Comparison of ENCODE assay signal across 1 cellular context in the genomic region with DNA sequence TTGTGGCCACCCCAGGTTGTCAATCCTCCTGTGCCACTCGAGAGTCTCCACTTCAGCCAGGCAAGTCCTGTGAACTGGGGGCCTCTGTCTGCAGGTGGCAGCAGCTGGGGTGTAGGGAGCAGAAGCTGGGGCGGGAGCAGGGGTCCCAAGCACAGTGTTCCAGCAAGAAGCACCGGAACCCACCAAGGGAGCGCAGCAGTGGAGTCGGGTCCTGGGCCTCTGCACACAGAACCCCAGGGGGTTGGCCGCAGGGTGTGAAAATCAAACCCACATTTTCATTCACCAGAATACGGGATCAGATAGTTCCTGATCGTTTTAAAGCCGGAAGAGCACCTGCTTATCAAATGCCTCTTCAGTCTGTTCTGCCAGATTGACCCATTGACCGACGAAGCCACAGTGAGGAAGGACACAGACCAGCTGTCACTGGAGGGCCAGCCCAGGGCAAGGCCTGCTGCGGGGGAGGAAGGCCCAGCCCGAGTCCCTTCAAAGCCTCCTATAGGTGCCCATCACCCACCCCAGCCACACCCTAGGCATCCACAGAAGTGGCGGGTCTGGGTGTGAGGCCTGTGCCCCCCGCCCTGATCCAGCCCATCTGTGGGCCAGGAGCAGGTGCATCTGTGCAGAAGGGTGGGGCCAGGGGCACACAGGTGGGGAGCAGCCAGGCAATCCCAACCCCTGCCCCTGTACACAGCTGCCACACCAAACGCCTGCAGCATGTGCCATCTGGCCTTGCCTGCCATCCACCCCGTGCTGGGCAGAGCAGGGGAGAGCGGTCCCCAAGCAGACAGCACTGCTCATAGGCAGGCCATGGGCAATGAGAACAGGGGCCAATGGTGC.
TF ChIP-seq lines count a peak whose summit lies in the region.

No MANE protein-coding gene starts in this region.

TF ChIP-seq in K562, 482 proteins besides CTCF, POLR2A, EP300 and RAD21 (continued from another document and continues in another):
- TF ChIP-seq CEBPG (CRISPR knock-in tag; IDR thresholded peaks at IDR 0.05) = no peak
- TF ChIP-seq CEBPG (tag; conservative IDR thresholded peaks at IDR 0.05 in 1 of 2, IDR thresholded peaks at IDR 0.05 in 1 of 2) = no peak
- TF ChIP-seq, protein P1, sequence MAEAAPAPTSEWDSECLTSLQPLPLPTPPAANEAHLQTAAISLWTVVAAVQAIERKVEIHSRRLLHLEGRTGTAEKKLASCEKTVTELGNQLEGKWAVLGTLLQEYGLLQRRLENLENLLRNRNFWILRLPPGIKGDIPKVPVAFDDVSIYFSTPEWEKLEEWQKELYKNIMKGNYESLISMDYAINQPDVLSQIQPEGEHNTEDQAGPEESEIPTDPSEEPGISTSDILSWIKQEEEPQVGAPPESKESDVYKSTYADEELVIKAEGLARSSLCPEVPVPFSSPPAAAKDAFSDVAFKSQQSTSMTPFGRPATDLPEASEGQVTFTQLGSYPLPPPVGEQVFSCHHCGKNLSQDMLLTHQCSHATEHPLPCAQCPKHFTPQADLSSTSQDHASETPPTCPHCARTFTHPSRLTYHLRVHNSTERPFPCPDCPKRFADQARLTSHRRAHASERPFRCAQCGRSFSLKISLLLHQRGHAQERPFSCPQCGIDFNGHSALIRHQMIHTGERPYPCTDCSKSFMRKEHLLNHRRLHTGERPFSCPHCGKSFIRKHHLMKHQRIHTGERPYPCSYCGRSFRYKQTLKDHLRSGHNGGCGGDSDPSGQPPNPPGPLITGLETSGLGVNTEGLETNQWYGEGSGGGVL (CRISPR knock-in tag; IDR thresholded peaks at IDR 0.05) = no peak
- TF ChIP-seq EGR1 (conservative IDR thresholded peaks at IDR 0.05) = peak; percentile 62
- no peak; the same call in 1 of the 2 replicates for TF ChIP-seq RB1 (IDR thresholded peaks at IDR 0.05; ENCODE audit: low read depth)
- no peak for TF ChIP-seq MAFK (IDR thresholded peaks at IDR 0.05; ENCODE audit: low read length)
- no peak for TF ChIP-seq ZZZ3 (IDR thresholded peaks at IDR 0.05)
- no peak for TF ChIP-seq TSC22D4 (tag; IDR thresholded peaks at IDR 0.05)
- TF ChIP-seq WHSC1 (IDR thresholded peaks at IDR 0.05; ENCODE audit: low read length) = no peak
- TF ChIP-seq PCBP1 (IDR thresholded peaks at IDR 0.05; ENCODE audit: low read depth, low read length, poor library complexity, severe bottlenecking) = no peak
- TF ChIP-seq TAF15 (IDR thresholded peaks at IDR 0.05; ENCODE audit: low read depth, low read length) = no peak
- TF ChIP-seq, protein P2, sequence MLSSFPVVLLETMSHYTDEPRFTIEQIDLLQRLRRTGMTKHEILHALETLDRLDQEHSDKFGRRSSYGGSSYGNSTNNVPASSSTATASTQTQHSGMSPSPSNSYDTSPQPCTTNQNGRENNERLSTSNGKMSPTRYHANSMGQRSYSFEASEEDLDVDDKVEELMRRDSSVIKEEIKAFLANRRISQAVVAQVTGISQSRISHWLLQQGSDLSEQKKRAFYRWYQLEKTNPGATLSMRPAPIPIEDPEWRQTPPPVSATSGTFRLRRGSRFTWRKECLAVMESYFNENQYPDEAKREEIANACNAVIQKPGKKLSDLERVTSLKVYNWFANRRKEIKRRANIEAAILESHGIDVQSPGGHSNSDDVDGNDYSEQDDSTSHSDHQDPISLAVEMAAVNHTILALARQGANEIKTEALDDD (IDR thresholded peaks at IDR 0.05) = no peak
- TF ChIP-seq SRSF3 (IDR thresholded peaks at IDR 0.05; ENCODE audit: insufficient read depth, low read length) = no peak
- 0 out of 4 replicates have a peak, but pooled peaks of 1 of the 2 experiments have one; percentile 11 for TF ChIP-seq KDM4B (IDR thresholded peaks at IDR 0.05; ENCODE audit: borderline replicate concordance in 2 of 2, low read depth in 1 of 2)
- TF ChIP-seq, protein P3, sequence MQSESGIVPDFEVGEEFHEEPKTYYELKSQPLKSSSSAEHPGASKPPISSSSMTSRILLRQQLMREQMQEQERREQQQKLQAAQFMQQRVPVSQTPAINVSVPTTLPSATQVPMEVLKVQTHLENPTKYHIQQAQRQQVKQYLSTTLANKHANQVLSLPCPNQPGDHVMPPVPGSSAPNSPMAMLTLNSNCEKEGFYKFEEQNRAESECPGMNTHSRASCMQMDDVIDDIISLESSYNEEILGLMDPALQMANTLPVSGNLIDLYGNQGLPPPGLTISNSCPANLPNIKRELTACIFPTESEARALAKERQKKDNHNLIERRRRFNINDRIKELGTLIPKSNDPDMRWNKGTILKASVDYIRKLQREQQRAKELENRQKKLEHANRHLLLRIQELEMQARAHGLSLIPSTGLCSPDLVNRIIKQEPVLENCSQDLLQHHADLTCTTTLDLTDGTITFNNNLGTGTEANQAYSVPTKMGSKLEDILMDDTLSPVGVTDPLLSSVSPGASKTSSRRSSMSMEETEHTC (IDR thresholded peaks at IDR 0.05) = 0 out of 2 replicates have a peak, but pooled peaks have one; percentile 10
- 0 out of 2 replicates have a peak, but pooled peaks have one; percentile 4 for TF ChIP-seq ATF1 (CRISPR knock-in tag; IDR thresholded peaks at IDR 0.05)
- TF ChIP-seq ATF1 (tag; IDR thresholded peaks at IDR 0.05) = no peak
- no peak for TF ChIP-seq TRIM28 (IDR thresholded peaks at IDR 0.05)
- no peak for TF ChIP-seq TGIF2 (CRISPR knock-in tag; IDR thresholded peaks at IDR 0.05)
- TF ChIP-seq ZNF507 (tag; conservative IDR thresholded peaks at IDR 0.05) = no peak
- TF ChIP-seq, protein P4, sequence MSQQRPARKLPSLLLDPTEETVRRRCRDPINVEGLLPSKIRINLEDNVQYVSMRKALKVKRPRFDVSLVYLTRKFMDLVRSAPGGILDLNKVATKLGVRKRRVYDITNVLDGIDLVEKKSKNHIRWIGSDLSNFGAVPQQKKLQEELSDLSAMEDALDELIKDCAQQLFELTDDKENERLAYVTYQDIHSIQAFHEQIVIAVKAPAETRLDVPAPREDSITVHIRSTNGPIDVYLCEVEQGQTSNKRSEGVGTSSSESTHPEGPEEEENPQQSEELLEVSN (IDR thresholded peaks at IDR 0.05; ENCODE audit: borderline replicate concordance in 1 of 2, extremely low read depth in 1 of 2, insufficient read depth in 1 of 2, insufficient read length in 1 of 2, low read depth in 1 of 2, low read length in 1 of 2, poor library complexity in 1 of 2, severe bottlenecking in 1 of 2) = peak in 1 of 2 experiments; percentile 9
- no peak for TF ChIP-seq HNRNPLL (IDR thresholded peaks at IDR 0.05; ENCODE audit: low read depth, low read length, poor library complexity, severe bottlenecking)
- no peak for TF ChIP-seq BRD4 (IDR thresholded peaks at IDR 0.05)
- TF ChIP-seq, protein P5, sequence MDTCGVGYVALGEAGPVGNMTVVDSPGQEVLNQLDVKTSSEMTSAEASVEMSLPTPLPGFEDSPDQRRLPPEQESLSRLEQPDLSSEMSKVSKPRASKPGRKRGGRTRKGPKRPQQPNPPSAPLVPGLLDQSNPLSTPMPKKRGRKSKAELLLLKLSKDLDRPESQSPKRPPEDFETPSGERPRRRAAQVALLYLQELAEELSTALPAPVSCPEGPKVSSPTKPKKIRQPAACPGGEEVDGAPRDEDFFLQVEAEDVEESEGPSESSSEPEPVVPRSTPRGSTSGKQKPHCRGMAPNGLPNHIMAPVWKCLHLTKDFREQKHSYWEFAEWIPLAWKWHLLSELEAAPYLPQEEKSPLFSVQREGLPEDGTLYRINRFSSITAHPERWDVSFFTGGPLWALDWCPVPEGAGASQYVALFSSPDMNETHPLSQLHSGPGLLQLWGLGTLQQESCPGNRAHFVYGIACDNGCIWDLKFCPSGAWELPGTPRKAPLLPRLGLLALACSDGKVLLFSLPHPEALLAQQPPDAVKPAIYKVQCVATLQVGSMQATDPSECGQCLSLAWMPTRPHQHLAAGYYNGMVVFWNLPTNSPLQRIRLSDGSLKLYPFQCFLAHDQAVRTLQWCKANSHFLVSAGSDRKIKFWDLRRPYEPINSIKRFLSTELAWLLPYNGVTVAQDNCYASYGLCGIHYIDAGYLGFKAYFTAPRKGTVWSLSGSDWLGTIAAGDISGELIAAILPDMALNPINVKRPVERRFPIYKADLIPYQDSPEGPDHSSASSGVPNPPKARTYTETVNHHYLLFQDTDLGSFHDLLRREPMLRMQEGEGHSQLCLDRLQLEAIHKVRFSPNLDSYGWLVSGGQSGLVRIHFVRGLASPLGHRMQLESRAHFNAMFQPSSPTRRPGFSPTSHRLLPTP (IDR thresholded peaks at IDR 0.05; ENCODE audit: borderline replicate concordance, extremely low read depth, insufficient read length) = no peak
- no peak for TF ChIP-seq NFYB (IDR thresholded peaks at IDR 0.05; ENCODE audit: extremely low read depth, insufficient read length)
- no peak; the same call in 1 of the 2 replicates for TF ChIP-seq HCFC1 (IDR thresholded peaks at IDR 0.05; ENCODE audit: low read depth, low read length)
- TF ChIP-seq TCF7 (IDR thresholded peaks at IDR 0.05; ENCODE audit: borderline replicate concordance) = peak; percentile 38; the same call in 1 of the 2 replicates
- 0 out of 2 replicates have a peak, but pooled peaks have one; percentile 3 for TF ChIP-seq BHLHE40 (IDR thresholded peaks at IDR 0.05; ENCODE audit: low read length)
- TF ChIP-seq KAT8 (IDR thresholded peaks at IDR 0.05; ENCODE audit: low read depth) = no peak
- TF ChIP-seq, protein P6, sequence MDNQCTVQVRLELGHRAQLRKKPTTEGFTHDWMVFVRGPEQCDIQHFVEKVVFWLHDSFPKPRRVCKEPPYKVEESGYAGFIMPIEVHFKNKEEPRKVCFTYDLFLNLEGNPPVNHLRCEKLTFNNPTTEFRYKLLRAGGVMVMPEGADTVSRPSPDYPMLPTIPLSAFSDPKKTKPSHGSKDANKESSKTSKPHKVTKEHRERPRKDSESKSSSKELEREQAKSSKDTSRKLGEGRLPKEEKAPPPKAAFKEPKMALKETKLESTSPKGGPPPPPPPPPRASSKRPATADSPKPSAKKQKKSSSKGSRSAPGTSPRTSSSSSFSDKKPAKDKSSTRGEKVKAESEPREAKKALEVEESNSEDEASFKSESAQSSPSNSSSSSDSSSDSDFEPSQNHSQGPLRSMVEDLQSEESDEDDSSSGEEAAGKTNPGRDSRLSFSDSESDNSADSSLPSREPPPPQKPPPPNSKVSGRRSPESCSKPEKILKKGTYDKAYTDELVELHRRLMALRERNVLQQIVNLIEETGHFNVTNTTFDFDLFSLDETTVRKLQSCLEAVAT (IDR thresholded peaks at IDR 0.05) = no peak
- TF ChIP-seq, protein P7, sequence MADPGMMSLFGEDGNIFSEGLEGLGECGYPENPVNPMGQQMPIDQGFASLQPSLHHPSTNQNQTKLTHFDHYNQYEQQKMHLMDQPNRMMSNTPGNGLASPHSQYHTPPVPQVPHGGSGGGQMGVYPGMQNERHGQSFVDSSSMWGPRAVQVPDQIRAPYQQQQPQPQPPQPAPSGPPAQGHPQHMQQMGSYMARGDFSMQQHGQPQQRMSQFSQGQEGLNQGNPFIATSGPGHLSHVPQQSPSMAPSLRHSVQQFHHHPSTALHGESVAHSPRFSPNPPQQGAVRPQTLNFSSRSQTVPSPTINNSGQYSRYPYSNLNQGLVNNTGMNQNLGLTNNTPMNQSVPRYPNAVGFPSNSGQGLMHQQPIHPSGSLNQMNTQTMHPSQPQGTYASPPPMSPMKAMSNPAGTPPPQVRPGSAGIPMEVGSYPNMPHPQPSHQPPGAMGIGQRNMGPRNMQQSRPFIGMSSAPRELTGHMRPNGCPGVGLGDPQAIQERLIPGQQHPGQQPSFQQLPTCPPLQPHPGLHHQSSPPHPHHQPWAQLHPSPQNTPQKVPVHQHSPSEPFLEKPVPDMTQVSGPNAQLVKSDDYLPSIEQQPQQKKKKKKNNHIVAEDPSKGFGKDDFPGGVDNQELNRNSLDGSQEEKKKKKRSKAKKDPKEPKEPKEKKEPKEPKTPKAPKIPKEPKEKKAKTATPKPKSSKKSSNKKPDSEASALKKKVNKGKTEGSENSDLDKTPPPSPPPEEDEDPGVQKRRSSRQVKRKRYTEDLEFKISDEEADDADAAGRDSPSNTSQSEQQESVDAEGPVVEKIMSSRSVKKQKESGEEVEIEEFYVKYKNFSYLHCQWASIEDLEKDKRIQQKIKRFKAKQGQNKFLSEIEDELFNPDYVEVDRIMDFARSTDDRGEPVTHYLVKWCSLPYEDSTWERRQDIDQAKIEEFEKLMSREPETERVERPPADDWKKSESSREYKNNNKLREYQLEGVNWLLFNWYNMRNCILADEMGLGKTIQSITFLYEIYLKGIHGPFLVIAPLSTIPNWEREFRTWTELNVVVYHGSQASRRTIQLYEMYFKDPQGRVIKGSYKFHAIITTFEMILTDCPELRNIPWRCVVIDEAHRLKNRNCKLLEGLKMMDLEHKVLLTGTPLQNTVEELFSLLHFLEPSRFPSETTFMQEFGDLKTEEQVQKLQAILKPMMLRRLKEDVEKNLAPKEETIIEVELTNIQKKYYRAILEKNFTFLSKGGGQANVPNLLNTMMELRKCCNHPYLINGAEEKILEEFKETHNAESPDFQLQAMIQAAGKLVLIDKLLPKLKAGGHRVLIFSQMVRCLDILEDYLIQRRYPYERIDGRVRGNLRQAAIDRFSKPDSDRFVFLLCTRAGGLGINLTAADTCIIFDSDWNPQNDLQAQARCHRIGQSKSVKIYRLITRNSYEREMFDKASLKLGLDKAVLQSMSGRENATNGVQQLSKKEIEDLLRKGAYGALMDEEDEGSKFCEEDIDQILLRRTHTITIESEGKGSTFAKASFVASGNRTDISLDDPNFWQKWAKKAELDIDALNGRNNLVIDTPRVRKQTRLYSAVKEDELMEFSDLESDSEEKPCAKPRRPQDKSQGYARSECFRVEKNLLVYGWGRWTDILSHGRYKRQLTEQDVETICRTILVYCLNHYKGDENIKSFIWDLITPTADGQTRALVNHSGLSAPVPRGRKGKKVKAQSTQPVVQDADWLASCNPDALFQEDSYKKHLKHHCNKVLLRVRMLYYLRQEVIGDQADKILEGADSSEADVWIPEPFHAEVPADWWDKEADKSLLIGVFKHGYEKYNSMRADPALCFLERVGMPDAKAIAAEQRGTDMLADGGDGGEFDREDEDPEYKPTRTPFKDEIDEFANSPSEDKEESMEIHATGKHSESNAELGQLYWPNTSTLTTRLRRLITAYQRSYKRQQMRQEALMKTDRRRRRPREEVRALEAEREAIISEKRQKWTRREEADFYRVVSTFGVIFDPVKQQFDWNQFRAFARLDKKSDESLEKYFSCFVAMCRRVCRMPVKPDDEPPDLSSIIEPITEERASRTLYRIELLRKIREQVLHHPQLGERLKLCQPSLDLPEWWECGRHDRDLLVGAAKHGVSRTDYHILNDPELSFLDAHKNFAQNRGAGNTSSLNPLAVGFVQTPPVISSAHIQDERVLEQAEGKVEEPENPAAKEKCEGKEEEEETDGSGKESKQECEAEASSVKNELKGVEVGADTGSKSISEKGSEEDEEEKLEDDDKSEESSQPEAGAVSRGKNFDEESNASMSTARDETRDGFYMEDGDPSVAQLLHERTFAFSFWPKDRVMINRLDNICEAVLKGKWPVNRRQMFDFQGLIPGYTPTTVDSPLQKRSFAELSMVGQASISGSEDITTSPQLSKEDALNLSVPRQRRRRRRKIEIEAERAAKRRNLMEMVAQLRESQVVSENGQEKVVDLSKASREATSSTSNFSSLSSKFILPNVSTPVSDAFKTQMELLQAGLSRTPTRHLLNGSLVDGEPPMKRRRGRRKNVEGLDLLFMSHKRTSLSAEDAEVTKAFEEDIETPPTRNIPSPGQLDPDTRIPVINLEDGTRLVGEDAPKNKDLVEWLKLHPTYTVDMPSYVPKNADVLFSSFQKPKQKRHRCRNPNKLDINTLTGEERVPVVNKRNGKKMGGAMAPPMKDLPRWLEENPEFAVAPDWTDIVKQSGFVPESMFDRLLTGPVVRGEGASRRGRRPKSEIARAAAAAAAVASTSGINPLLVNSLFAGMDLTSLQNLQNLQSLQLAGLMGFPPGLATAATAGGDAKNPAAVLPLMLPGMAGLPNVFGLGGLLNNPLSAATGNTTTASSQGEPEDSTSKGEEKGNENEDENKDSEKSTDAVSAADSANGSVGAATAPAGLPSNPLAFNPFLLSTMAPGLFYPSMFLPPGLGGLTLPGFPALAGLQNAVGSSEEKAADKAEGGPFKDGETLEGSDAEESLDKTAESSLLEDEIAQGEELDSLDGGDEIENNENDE (IDR thresholded peaks at IDR 0.05; ENCODE audit: low read depth, low read length) = no peak
- TF ChIP-seq GTF2A2 (tag; IDR thresholded peaks at IDR 0.05) = no peak
